In genomic region chr12:77845831-77846230, GRCh38 we compare ENCODE assay signal across 19 cellular contexts. TPM values are rescaled to one million over a fixed set of nuclear protein-coding genes. Genes with fewer than 3 reads are reported as not detected.
A peak's percentile ranks its signal among the peaks of the same experiment; 100 is the strongest.
DNase-seq lines count a peak whose midpoint lies in the region; ATAC-seq lines count a peak whose summit lies in the region.
"Had no signal": no experiment of that assay in that cellular context is flagged by ENCODE, and none has a peak within 500 bp of the region (broad histone marks: within the 10 kb centered on the region; RNA-seq: fewer than 3 reads in every experiment).

No MANE protein-coding gene starts in this region.

- H3K27ac Mint-ChIP-seq in immature natural killer cell: no peak overlapping the region
- H3K27ac Mint-ChIP-seq: IgD-negative memory B cell; stimulated activated naive CD8-positive, alpha-beta T cell treated with anti-CD3 and anti-CD28 coated beads, Interleukin-15, amount 100 ng/mL, for 72 hours had no signal

- H3K9me3 Mint-ChIP-seq in immature natural killer cell: peaks cover 4 to 39% (median 10%) of the 10 kb centered on the region in 6 donors
- H3K9me3 Mint-ChIP-seq: IgD-negative memory B cell had no signal

- peaks cover 0 to 2% (median 0%) of the 10 kb centered on the region in 3 donors for H3K27me3 Mint-ChIP-seq in immature natural killer cell (ENCODE audit: low read depth in 3 of 3)
- H3K27me3 Mint-ChIP-seq: IgD-negative memory B cell; stimulated activated naive CD8-positive, alpha-beta T cell treated with anti-CD3 and anti-CD28 coated beads, Interleukin-15, amount 100 ng/mL, for 72 hours had no signal

- H3K4me1 Mint-ChIP-seq in immature natural killer cell: no peaks in the 10 kb centered on the region
- H3K4me1 Mint-ChIP-seq: IgD-negative memory B cell; stimulated activated naive CD8-positive, alpha-beta T cell treated with anti-CD3 and anti-CD28 coated beads, Interleukin-15, amount 100 ng/mL, for 72 hours had no signal

- ATAC-seq in GM19395 (IDR thresholded peaks at IDR 0.05; ENCODE audit: unreplicated experiment) (no peak), HG02763 (IDR thresholded peaks at IDR 0.05; ENCODE audit: unreplicated experiment) (no peak), GM19035 (IDR thresholded peaks at IDR 0.05; ENCODE audit: unreplicated experiment) (no peak)
- ATAC-seq: gastrocnemius medialis; stimulated activated naive CD8-positive, alpha-beta T cell treated with anti-CD3 and anti-CD28 coated beads, Interleukin-15, amount 100 ng/mL, for 72 hours had no signal

- no peak overlapping the region for H3K4me3 Mint-ChIP-seq in immature natural killer cell
- H3K4me3 Mint-ChIP-seq: IgD-negative memory B cell; stimulated activated naive CD8-positive, alpha-beta T cell treated with anti-CD3 and anti-CD28 coated beads, Interleukin-15, amount 100 ng/mL, for 72 hours had no signal

- DNase-seq in Daoy (ENCODE audit: low read depth) (peak; percentile 66), NCI-H2171 treated with DMSO at 0.1 percent for 48 hours (lab: John Stamatoyannopoulos, UW) (peak; percentile 19), astrocyte of the hippocampus (ENCODE audit: low read depth, low spot score) (peak; percentile 56), kidney tubule cell (ENCODE audit: low spot score) (peak; percentile 33), immature natural killer cell (no peak)
- DNase-seq: activated naive CD4-positive, alpha-beta T cell treated with anti-CD3 and anti-CD28 coated beads, Interleukin-2, amount 50 U/mL, for 16 hours; BE2C; cortex of kidney; gastrocnemius medialis; GF-D8; kidney; NCI-H1417 treated with DMSO at 0.1 percent for 48 hours; NCI-H526; Right ventricle myocardium superior; stimulated activated naive CD8-positive, alpha-beta T cell treated with anti-CD3 and anti-CD28 coated beads, Interleukin-15, amount 100 ng/mL, for 72 hours had no signal

- H3K36me3 Mint-ChIP-seq in immature natural killer cell: no peaks in the 10 kb centered on the region
- H3K36me3 Mint-ChIP-seq: IgD-negative memory B cell had no signal

RNA-seq across cellular contexts. Expression of gene NAV3, which starts 15.1 kb away (rescaled TPM):
- total RNA-seq in Daoy (2014; rRNA removed; shearing (Covaris generic)): 20.7 and 34.2 TPM in 2 replicates
- not detected for polyA plus RNA-seq in immature natural killer cell

Comparison
In these comparisons a context has a peak if more than half of its experiments do, and no peak if none do; other contexts are left out.
1. DNase-seq: peak in Daoy (single experiment), NCI-H2171 treated with DMSO at 0.1 percent for 48 hours (single experiment), astrocyte of the hippocampus (single experiment) and kidney tubule cell (single experiment); none in immature natural killer cell (0 of 3).